In genomic region chr2:46800218-46800617, GRCh38 we compare ENCODE assay signal across 24 cellular contexts.
DNase-seq lines count a peak whose midpoint lies in the region; ATAC-seq and TF ChIP-seq lines count a peak whose summit lies in the region.
"Had no signal": no experiment of that assay in that cellular context is flagged by ENCODE, and none has a peak within 500 bp of the region (broad histone marks: within the 10 kb centered on the region; RNA-seq: fewer than 3 reads in every experiment).

No MANE protein-coding gene starts in this region.

- CTCF ChIA-PET in AG04450 (lab: Charles Lee), result interaction anchor here (0.6 to 1.6 kb wide), 3 partner anchors 23 to 88 kb away, joined by 3 to 6 read pairs (median 3); no protein-coding TSS in a partner anchor

- H3K36me3 Mint-ChIP-seq in HFFc6 (ENCODE audit: low read depth) (peaks cover 23% of the 10 kb centered on the region), endodermal cell (ENCODE audit: low read depth) (no peaks in the 10 kb centered on the region), nephron (ENCODE audit: low read depth) (no peaks in the 10 kb centered on the region)
- H3K36me3 Mint-ChIP-seq in naive thymus-derived CD8-positive, alpha-beta T cell, result no peaks in the 10 kb centered on the region
- H3K36me3 Mint-ChIP-seq: activated CD8-positive, alpha-beta memory T cell treated with anti-CD3 and anti-CD28 coated beads, Interleukin-2, amount 10 ng/mL, durations not matched to agents 7 days and 5 days; activated naive CD4-positive, alpha-beta T cell treated with anti-CD3 and anti-CD28 coated beads, Interleukin-2, amount 50 U/mL, for 72 hours had no signal

- no peaks in the 10 kb centered on the region for H3K36me3 ChIP-seq in endodermal cell (ENCODE audit: control insufficient read depth, insufficient read depth, low read length)
- H3K36me3 ChIP-seq in stomach, result no peaks in the 10 kb centered on the region
- H3K36me3 ChIP-seq: gastroesophageal sphincter, lower lobe of right lung, uterus, WERI-Rb-1 had no signal

- H3K27ac Mint-ChIP-seq in HFFc6, result peak overlapping the region; percentile 95
- H3K27ac Mint-ChIP-seq in endodermal cell, result no peak overlapping the region
- peak overlapping the region; percentile 12 to 55 (median 55) for H3K27ac Mint-ChIP-seq in nephron
- H3K27ac Mint-ChIP-seq in naive thymus-derived CD8-positive, alpha-beta T cell, result peak overlapping the region in 1 of 10 donors; percentile 39
- H3K27ac Mint-ChIP-seq: activated CD4-positive, alpha-beta T cell treated with anti-CD3 and anti-CD28 coated beads, Interleukin-2, amount 10 ng/mL, durations not matched to agents 7 days and 5 days; activated CD8-positive, alpha-beta memory T cell treated with anti-CD3 and anti-CD28 coated beads, Interleukin-2, amount 10 ng/mL, durations not matched to agents 7 days and 5 days; activated naive CD4-positive, alpha-beta T cell treated with anti-CD3 and anti-CD28 coated beads, Interleukin-2, amount 50 U/mL, for 72 hours; activated T-cell treated with anti-CD3 and anti-CD28 coated beads, Interleukin-2, amount 50 U/mL, for 72 hours; progenitor cell of endocrine pancreas had no signal

- 91 to 94% methylated on average over 4 of the region's 4 CpGs for WGBS in endodermal cell (ENCODE audit: insufficient coverage in 1 of 2, insufficient read length in 1 of 2), 2 experiments
- WGBS in stomach, 5 donors, result 76 to 92% (median 83%) methylated on average over 4 of the region's 4 CpGs

- H3K9me3 ChIP-seq in AG04450 (ENCODE audit: control insufficient read depth, insufficient read depth, low read length) (no peaks in the 10 kb centered on the region; the same call in 1 of the 2 replicates), endodermal cell (ENCODE audit: control insufficient read depth, low read length) (no peaks in the 10 kb centered on the region), stomach (no peaks in the 10 kb centered on the region)
- H3K9me3 ChIP-seq: gastroesophageal sphincter, lower lobe of right lung, uterus had no signal

- H3K9ac ChIP-seq in endodermal cell (ENCODE audit: extremely low read depth, low read length, poor library complexity, severe bottlenecking), result no peak overlapping the region

- POLR2A ChIA-PET in AG04450 (lab: Yijun Ruan, JAX), result no interaction called here
- POLR2A ChIA-PET in naive thymus-derived CD8-positive, alpha-beta T cell (lab: Charles Lee), result no interaction called here

- intact Hi-C loops in stomach (cut with DNase I; ENCODE audit: low total_unique reads), result no loop called here

- no peak overlapping the region; the same call in 1 of the 2 replicates for H3K4me3 Mint-ChIP-seq in HFFc6
- no peak overlapping the region for H3K4me3 Mint-ChIP-seq in endodermal cell
- H3K4me3 Mint-ChIP-seq in nephron, result no peak overlapping the region
- no peak overlapping the region for H3K4me3 Mint-ChIP-seq in naive thymus-derived CD8-positive, alpha-beta T cell
- H3K4me3 Mint-ChIP-seq: activated CD4-positive, alpha-beta T cell treated with anti-CD3 and anti-CD28 coated beads, Interleukin-2, amount 10 ng/mL, durations not matched to agents 7 days and 5 days; activated CD8-positive, alpha-beta memory T cell treated with anti-CD3 and anti-CD28 coated beads, Interleukin-2, amount 10 ng/mL, durations not matched to agents 7 days and 5 days; activated T-cell treated with anti-CD3 and anti-CD28 coated beads, Interleukin-2, amount 50 U/mL, for 72 hours had no signal

- no peak for TF ChIP-seq POLR2A in stomach (IDR thresholded peaks at IDR 0.05)

- no peak overlapping the region for H3K4me3 ChIP-seq in AG04450 (ENCODE audit: low read depth, low read length)
- no peak overlapping the region for H3K4me3 ChIP-seq in endodermal cell (ENCODE audit: low read length)
- no peak overlapping the region for H3K4me3 ChIP-seq in stomach
- H3K4me3 ChIP-seq: gastroesophageal sphincter, lower lobe of right lung, uterus had no signal

- H3K4me1 ChIP-seq in endodermal cell (ENCODE audit: control insufficient read depth, insufficient read depth, low read length), result no peaks in the 10 kb centered on the region
- no peaks in the 10 kb centered on the region for H3K4me1 ChIP-seq in stomach
- H3K4me1 ChIP-seq: lower lobe of right lung, uterus had no signal

- H3K27me3 ChIP-seq in AG04450 (ENCODE audit: control insufficient read depth, insufficient read depth, low read length) (no peaks in the 10 kb centered on the region), endodermal cell (ENCODE audit: control insufficient read depth, insufficient read depth, low read length, poor library complexity, severe bottlenecking) (no peaks in the 10 kb centered on the region), stomach (no peaks in the 10 kb centered on the region)
- H3K27me3 ChIP-seq: gastroesophageal sphincter, uterus had no signal

- H3K27me3 Mint-ChIP-seq in HFFc6 (ENCODE audit: insufficient read depth) (no peaks in the 10 kb centered on the region; the same call in none of the 2 replicates), endodermal cell (ENCODE audit: insufficient read depth) (peaks cover 2% of the 10 kb centered on the region), nephron (ENCODE audit: low read depth) (no peaks in the 10 kb centered on the region)
- peaks cover 0 to 2% (median 2%) of the 10 kb centered on the region in 5 donors for H3K27me3 Mint-ChIP-seq in naive thymus-derived CD8-positive, alpha-beta T cell

- H3K27ac ChIP-seq in AG04450 (ENCODE audit: low read depth, low read length), result peak overlapping the region; percentile 3
- no peak overlapping the region for H3K27ac ChIP-seq in endodermal cell (ENCODE audit: low read depth, low read length)
- no peak overlapping the region for H3K27ac ChIP-seq in stomach
- H3K27ac ChIP-seq: gastroesophageal sphincter, lower lobe of right lung, uterus, WERI-Rb-1 had no signal

- TF ChIP-seq CTCF in AG04450 (IDR thresholded peaks at IDR 0.05; ENCODE audit: low read depth, low read length), result no peak
- no peak for TF ChIP-seq CTCF in HFFc6 (IDR thresholded peaks at IDR 0.05)
- no peak for TF ChIP-seq CTCF in endodermal cell (conservative IDR thresholded peaks at IDR 0.05)
- no peak for TF ChIP-seq CTCF in nephron (IDR thresholded peaks at IDR 0.05; ENCODE audit: unreplicated experiment in 3 of 3)
- TF ChIP-seq CTCF in stomach (IDR thresholded peaks at IDR 0.05), result no peak

- H3K4me1 Mint-ChIP-seq in HFFc6 (ENCODE audit: low read depth) (peaks cover 93% of the 10 kb centered on the region), endodermal cell (no peaks in the 10 kb centered on the region), nephron (peaks cover 13% of the 10 kb centered on the region)
- peaks cover 0 to 2% (median 0%) of the 10 kb centered on the region in 4 donors for H3K4me1 Mint-ChIP-seq in naive thymus-derived CD8-positive, alpha-beta T cell
- H3K4me1 Mint-ChIP-seq: activated CD4-positive, alpha-beta T cell treated with anti-CD3 and anti-CD28 coated beads, Interleukin-2, amount 10 ng/mL, durations not matched to agents 7 days and 5 days; activated CD8-positive, alpha-beta memory T cell treated with anti-CD3 and anti-CD28 coated beads, Interleukin-2, amount 10 ng/mL, durations not matched to agents 7 days and 5 days had no signal

- no peaks in the 10 kb centered on the region for H3K9me3 Mint-ChIP-seq in HFFc6
- no peaks in the 10 kb centered on the region for H3K9me3 Mint-ChIP-seq in endodermal cell
- H3K9me3 Mint-ChIP-seq in nephron, result no peaks in the 10 kb centered on the region
- H3K9me3 Mint-ChIP-seq in naive thymus-derived CD8-positive, alpha-beta T cell, result no peaks in the 10 kb centered on the region
- H3K9me3 Mint-ChIP-seq: activated CD4-positive, alpha-beta T cell treated with anti-CD3 and anti-CD28 coated beads, Interleukin-2, amount 10 ng/mL, durations not matched to agents 7 days and 5 days; activated naive CD4-positive, alpha-beta T cell treated with anti-CD3 and anti-CD28 coated beads, Interleukin-2, amount 50 U/mL, for 72 hours; activated T-cell treated with anti-CD3 and anti-CD28 coated beads, Interleukin-2, amount 50 U/mL, for 72 hours had no signal

- no peak for ATAC-seq in naive thymus-derived CD8-positive, alpha-beta T cell
- ATAC-seq: activated CD8-positive, alpha-beta memory T cell treated with anti-CD3 and anti-CD28 coated beads, Interleukin-2, amount 10 ng/mL, durations not matched to agents 7 days and 5 days; activated naive CD4-positive, alpha-beta T cell treated with anti-CD3 and anti-CD28 coated beads, Interleukin-2, amount 50 U/mL, for 72 hours; activated T-cell treated with anti-CD3 and anti-CD28 coated beads, Interleukin-2, amount 50 U/mL, for 72 hours; gastroesophageal sphincter had no signal

- no peak for TF ChIP-seq EP300 in stomach (IDR thresholded peaks at IDR 0.05)

- no peak for DNase-seq in AG04450 (ENCODE audit: low read depth, low spot score)
- DNase-seq in HFFc6, result no peak
- peak; percentile 29 for DNase-seq in endodermal cell
- DNase-seq in stomach, result no peak
- no peak for DNase-seq in naive thymus-derived CD8-positive, alpha-beta T cell
- no peak for DNase-seq in NCI-H1436 (lab: John Stamatoyannopoulos, UW)
- no peak for DNase-seq in retina
- DNase-seq: activated CD4-positive, alpha-beta T cell treated with anti-CD3 and anti-CD28 coated beads, Interleukin-2, amount 10 ng/mL, durations not matched to agents 7 days and 5 days; activated T-cell treated with anti-CD3 and anti-CD28 coated beads, Interleukin-2, amount 50 U/mL, for 72 hours; kidney; lower lobe of right lung; NCI-H1092 treated with DMSO at 0.1 percent for 48 hours; NCI-H2029 treated with DMSO at 0.1 percent for 48 hours; NCI-H2227 treated with DMSO at 0.1 percent for 48 hours; NCI-H748 treated with DMSO at 0.1 percent for 48 hours; RPMI8226; T-helper 2 cell; uterus; WERI-Rb-1 had no signal
